ENCODE assay signal across 35 cellular contexts in genomic region chr17:74804683-74805082, GRCh38. TPM values are rescaled to one million over a fixed set of nuclear protein-coding genes. Genes with fewer than 3 reads are reported as not detected.
DNase-seq lines count a peak whose midpoint lies in the region; ATAC-seq and TF ChIP-seq lines count a peak whose summit lies in the region.
"Had no signal": no experiment of that assay in that cellular context is flagged by ENCODE, and none has a peak within 500 bp of the region (broad histone marks: within the 10 kb centered on the region; RNA-seq: fewer than 3 reads in every experiment).

No MANE protein-coding gene starts in this region.

- no peak overlapping the region for H3K4me2 ChIP-seq in neuronal stem cell (ENCODE audit: insufficient read depth, low read length, poor library complexity, severe bottlenecking)
- H3K4me2 ChIP-seq: A549 had no signal

- H2BK120ac ChIP-seq in neuronal stem cell (ENCODE audit: low read depth, low read length): no peak overlapping the region

- no peak overlapping the region for H3K27ac ChIP-seq in right cardiac atrium (ENCODE audit: low read length)
- H3K27ac ChIP-seq in left lung: no peak overlapping the region
- H3K27ac ChIP-seq in neuronal stem cell (replicated peaks; ENCODE audit: low read length): no peak overlapping the region
- H3K27ac ChIP-seq in upper lobe of right lung: no peak overlapping the region
- H3K27ac ChIP-seq: 22Rv1; A549; BLaER1; BLaER1 treated with 17β-estradiol and CSF1 and Interleukin-3, amounts not matched to agents 10 nM and 100 nM; C4-2B had no signal

- no peak for TF ChIP-seq CTCF in left lung (IDR thresholded peaks at IDR 0.05)
- TF ChIP-seq CTCF in upper lobe of right lung (IDR thresholded peaks at IDR 0.05): no peak

- H4K8ac ChIP-seq in neuronal stem cell (ENCODE audit: low read depth, low read length): no peak overlapping the region

- H3K27me3 ChIP-seq in right cardiac atrium (ENCODE audit: control insufficient read depth, insufficient read depth): no peaks in the 10 kb centered on the region
- H3K27me3 ChIP-seq in left lung: no peaks in the 10 kb centered on the region
- no peaks in the 10 kb centered on the region for H3K27me3 ChIP-seq in neuronal stem cell (ENCODE audit: control insufficient read depth in 3 of 3, insufficient read depth in 3 of 3, low read depth in 1 of 3, low read length in 3 of 3)
- H3K27me3 ChIP-seq in upper lobe of right lung: no peaks in the 10 kb centered on the region
- H3K27me3 ChIP-seq: BE2C; BLaER1; BLaER1 treated with 17β-estradiol and CSF1 and Interleukin-3, amounts not matched to agents 10 nM and 100 nM had no signal

- H4K91ac ChIP-seq in neuronal stem cell (ENCODE audit: low read depth, low read length, poor library complexity): no peak overlapping the region

- no peak overlapping the region for H2AFZ ChIP-seq in neuronal stem cell (ENCODE audit: low read length)

- ATAC-seq in right cardiac atrium (no peak), left lung (peak; percentile 55), upper lobe of right lung (peak; percentile 27), GM18861 (IDR thresholded peaks at IDR 0.05; ENCODE audit: unreplicated experiment) (no peak)
- ATAC-seq: CD8-positive, alpha-beta T cell had no signal

- WGBS in right cardiac atrium: 97% methylated on average over 7 of the region's 7 CpGs
- WGBS in neuronal stem cell (ENCODE audit: extremely low coverage in 2 of 2, insufficient read length in 2 of 2, insufficient replicate concordance in 1 of 2), 2 donors: no CpG with 5 or more reads among the region's 7 CpGs

- no peak overlapping the region for H2BK5ac ChIP-seq in neuronal stem cell (ENCODE audit: low read length)

- H3K9me3 ChIP-seq in right cardiac atrium (ENCODE audit: control insufficient read depth, low read length): no peaks in the 10 kb centered on the region
- H3K9me3 ChIP-seq in left lung: no peaks in the 10 kb centered on the region
- H3K9me3 ChIP-seq in neuronal stem cell (replicated peaks in 1 of 2; ENCODE audit: control insufficient read depth in 2 of 2, insufficient read depth in 1 of 2, low read depth in 1 of 2, low read length in 2 of 2): no peaks in the 10 kb centered on the region
- no peaks in the 10 kb centered on the region for H3K9me3 ChIP-seq in upper lobe of right lung
- H3K9me3 ChIP-seq: A549; BE2C; BLaER1; BLaER1 treated with 17β-estradiol and CSF1 and Interleukin-3, amounts not matched to agents 10 nM and 100 nM; Caco-2 had no signal

- H2BK12ac ChIP-seq in neuronal stem cell (ENCODE audit: low read length): no peak overlapping the region

- peak overlapping the region; percentile 63 for H3K9ac ChIP-seq in neuronal stem cell (ENCODE audit: low read depth, low read length, poor library complexity)
- H3K9ac ChIP-seq: BLaER1 had no signal

- H2BK15ac ChIP-seq in neuronal stem cell (ENCODE audit: low read length): no peak overlapping the region

- H3K4ac ChIP-seq in neuronal stem cell (ENCODE audit: low read length): no peak overlapping the region

- no peak overlapping the region for H3K23ac ChIP-seq in neuronal stem cell (ENCODE audit: low read depth, low read length, poor library complexity)

- H2AK5ac ChIP-seq in neuronal stem cell (ENCODE audit: low read depth, low read length): no peak overlapping the region

- H3K36me3 ChIP-seq in left lung: peaks cover 0 to 66% of the 10 kb centered on the region in 2 donors
- H3K36me3 ChIP-seq in neuronal stem cell (replicated peaks in 1 of 2; ENCODE audit: control insufficient read depth in 2 of 2, insufficient read depth in 2 of 2, low read length in 2 of 2): peaks cover 23 to 29% of the 10 kb centered on the region in 2 donors
- peaks cover 14% of the 10 kb centered on the region for H3K36me3 ChIP-seq in upper lobe of right lung
- H3K36me3 ChIP-seq: BE2C had no signal

- H3K4me1 ChIP-seq in right cardiac atrium (ENCODE audit: control insufficient read depth, insufficient read depth, low read length): peaks cover 2% of the 10 kb centered on the region
- peaks cover 0 to 8% of the 10 kb centered on the region in 2 donors for H3K4me1 ChIP-seq in left lung
- peaks cover 0 to 3% of the 10 kb centered on the region in 2 donors for H3K4me1 ChIP-seq in neuronal stem cell (ENCODE audit: control insufficient read depth in 2 of 2, insufficient read depth in 1 of 2, low read depth in 1 of 2, low read length in 2 of 2)
- H3K4me1 ChIP-seq in upper lobe of right lung: no peaks in the 10 kb centered on the region
- H3K4me1 ChIP-seq: A549, Caco-2 had no signal

- DNase-seq in right cardiac atrium (peak in 2 of 3 donors; percentile 4 to 27), cardiac septum (ENCODE audit: low spot score) (no peak), left lung (no peak), neuronal stem cell (ENCODE audit: low spot score) (no peak), upper lobe of right lung (no peak), activated gamma-delta T cell treated with Interleukin-2 at 50 U/mL for 16 hours (no peak)
- no peak for DNase-seq in effector CD8-positive, alpha-beta T cell (lab: John Stamatoyannopoulos, UW)
- DNase-seq: 8988T; ACHN; AML-193; Caco-2; Calu3; CD4-positive, alpha-beta memory T cell; CD4-positive, alpha-beta T cell; CD4-positive, CD25-positive, alpha-beta regulatory T cell; CD8-positive, alpha-beta memory T cell; CD8-positive, alpha-beta T cell; COR-L47; DMS 273 treated with DMSO at 0.1 percent for 48 hours; DMS153; DMS53; DMS79; DND-41; EL had no signal

- intact Hi-C loops in right cardiac atrium (cut with DNase I) (no loop called here), cardiac septum (cut with DNase I) (no loop called here), left lung (cut with DNase I) (no loop called here), upper lobe of right lung (cut with DNase I) (no loop called here)

- H3K79me1 ChIP-seq in neuronal stem cell (ENCODE audit: low read depth, low read length): peaks cover 3% of the 10 kb centered on the region

- H3K4me3 ChIP-seq in right cardiac atrium (ENCODE audit: low read length): no peak overlapping the region
- no peak overlapping the region for H3K4me3 ChIP-seq in left lung
- no peak overlapping the region for H3K4me3 ChIP-seq in neuronal stem cell (ENCODE audit: low read length in 2 of 2)
- no peak overlapping the region for H3K4me3 ChIP-seq in upper lobe of right lung
- H3K4me3 ChIP-seq: A549; BLaER1; BLaER1 treated with 17β-estradiol and CSF1 and Interleukin-3, amounts not matched to agents 10 nM and 100 nM had no signal

- no peak overlapping the region for H3K18ac ChIP-seq in neuronal stem cell (ENCODE audit: low read length)

- H3K14ac ChIP-seq in neuronal stem cell (ENCODE audit: low read length): no peak overlapping the region

RNA-seq across cellular contexts. Expression of gene NAT9, which starts 28.5 kb away (rescaled TPM):
- total RNA-seq in right cardiac atrium: 10 to 100 TPM; 21.7 to 31.1 (median 25.0) TPM
- polyA plus RNA-seq in right cardiac atrium: 16.8 TPM
- 27.6 TPM for total RNA-seq in cardiac septum
- total RNA-seq in left lung: 10 to 100 TPM; 42.8 to 45.8 TPM
- polyA plus RNA-seq in neuronal stem cell (2013, experiment 1 of 2): 38.7 TPM
- 39.5 TPM for polyA plus RNA-seq in neuronal stem cell (2013, experiment 2 of 2)
- 40.8 TPM for total RNA-seq in upper lobe of right lung

RNA-seq across cellular contexts. Expression of gene GRIN2C, which starts 55.0 kb away (rescaled TPM):
- total RNA-seq in right cardiac atrium (10 to 100 TPM; 30.4 to 62.8 (median 51.3) TPM), cardiac septum (0.70 TPM), left lung (under 1 TPM in 1 of 2 donors, not detected in 1; 0.26 TPM), upper lobe of right lung (not detected)
- polyA plus RNA-seq in right cardiac atrium: 31.4 TPM
- 0.03 TPM for polyA plus RNA-seq in neuronal stem cell (2013, experiment 1 of 2)
- polyA plus RNA-seq in neuronal stem cell (2013, experiment 2 of 2): 0.03 TPM
- total RNA-seq: B cell; Calu3; CD4-positive, alpha-beta T cell; CD4-positive, CD25-positive, alpha-beta regulatory T cell; CD8-positive, alpha-beta memory T cell; CD8-positive, alpha-beta T cell; Daoy had no signal
- polyA plus RNA-seq: AG04450; CD14-positive monocyte; CD4-positive, alpha-beta memory T cell; CD4-positive, CD25-positive, alpha-beta regulatory T cell; CD8-positive, alpha-beta memory T cell had no signal

RNA-seq across cellular contexts. Expression of gene NHERF1, which starts 56.3 kb away (rescaled TPM):
- total RNA-seq in right cardiac atrium (10 to 100 TPM in 2 of 4 donors, 1 to 10 TPM in 2; 6.1 to 11.6 (median 9.7) TPM), cardiac septum (10.1 TPM), left lung (10 to 100 TPM; 25.5 to 37.5 TPM), upper lobe of right lung (28.4 TPM)
- polyA plus RNA-seq in right cardiac atrium: 7.2 TPM
- polyA plus RNA-seq in neuronal stem cell (2013, experiment 1 of 2): 67.4 TPM
- 67.1 TPM for polyA plus RNA-seq in neuronal stem cell (2013, experiment 2 of 2)

Comparison
In these comparisons a context has a peak if more than half of its experiments do, and no peak if none do; other contexts are left out.
1. DNase-seq: peak in right cardiac atrium (2 of 3); none in cardiac septum (single experiment), left lung (0 of 2), neuronal stem cell (single experiment), upper lobe of right lung (single experiment), activated gamma-delta T cell treated with Interleukin-2 at 50 U/mL for 16 hours (single experiment) and effector CD8-positive, alpha-beta T cell (single experiment).
2. RNA of gene GRIN2C, which starts 55.0 kb away (total RNA-seq): 30.4 to 62.8 TPM in right cardiac atrium; 0.70 TPM in cardiac septum (single experiment), 0.26 TPM in left lung and not detected in upper lobe of right lung (single experiment); every median in the first group is over 10 times any median in the second.
3. ATAC-seq: peak in left lung (single experiment) and upper lobe of right lung (single experiment); none in right cardiac atrium (0 of 2) and GM18861 (single experiment).